ENCODE assay signal across 17 cellular contexts in the genomic region with DNA sequence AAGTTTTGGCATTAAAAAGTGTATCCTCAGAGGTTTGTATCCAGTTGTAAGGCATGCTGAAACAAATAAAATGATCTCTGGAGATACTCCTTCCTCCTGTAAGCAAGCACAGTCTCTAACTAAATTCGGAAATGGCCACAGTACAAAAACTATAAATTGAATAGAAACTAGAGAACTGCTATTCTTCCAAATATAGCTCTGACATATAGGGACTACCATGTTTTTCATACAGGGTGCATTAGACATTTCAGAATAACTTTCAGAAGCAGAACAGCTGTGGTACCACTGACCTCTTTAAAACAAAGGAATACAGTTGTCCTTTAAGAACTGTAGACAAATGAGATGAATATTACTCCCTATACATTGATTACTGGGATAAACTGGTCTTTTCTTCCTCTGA.
A peak's percentile ranks its signal among the peaks of the same experiment; 100 is the strongest.
DNase-seq lines count a peak whose midpoint lies in the region; ATAC-seq and TF ChIP-seq lines count a peak whose summit lies in the region.
"Had no signal": no experiment of that assay in that cellular context is flagged by ENCODE, and none has a peak within 500 bp of the region (broad histone marks: within the 10 kb centered on the region; RNA-seq: fewer than 3 reads in every experiment).

No MANE protein-coding gene starts in this region.

- H4K8ac ChIP-seq in mesendoderm (ENCODE audit: low read depth, low read length) = no peak overlapping the region

- H3K18ac ChIP-seq in mesendoderm (ENCODE audit: low read length) = no peak overlapping the region

- no peak overlapping the region for H3K4me3 ChIP-seq in mesendoderm (ENCODE audit: low read length)
- H3K4me3 ChIP-seq: dorsolateral prefrontal cortex, esophagus squamous epithelium, heart left ventricle had no signal

- no peak overlapping the region for H3K56ac ChIP-seq in mesendoderm (ENCODE audit: low read length)

- H3K9ac ChIP-seq in mesendoderm (ENCODE audit: low read length) = no peak overlapping the region

- no peak overlapping the region for H2BK15ac ChIP-seq in mesendoderm (replicated peaks; ENCODE audit: low read depth)

- H3K27ac Mint-ChIP-seq in activated T-cell treated with anti-CD3 and anti-CD28 coated beads, Interleukin-2, amount 50 U/mL, for 72 hours = peak overlapping the region; percentile 86
- H3K27ac Mint-ChIP-seq in nephron = peak overlapping the region in 2 of 3 experiments; percentile 21 to 54
- H3K27ac Mint-ChIP-seq: mesothelial cell of epicardium had no signal

- no CpG with 5 or more reads among the region's 1 CpG for WGBS in mesendoderm (ENCODE audit: extremely low coverage, insufficient coverage, low lambda C conversion rate)

- no peak overlapping the region for H4K5ac ChIP-seq in mesendoderm (ENCODE audit: low read length)

- H2BK5ac ChIP-seq in mesendoderm (ENCODE audit: low read length) = no peak overlapping the region

- H3K4me2 ChIP-seq in mesendoderm (ENCODE audit: low read length) = no peak overlapping the region

- no peak overlapping the region for H2BK120ac ChIP-seq in mesendoderm (ENCODE audit: low read depth, low read length)

- no peaks in the 10 kb centered on the region for H3K27me3 Mint-ChIP-seq in activated T-cell treated with anti-CD3 and anti-CD28 coated beads, Interleukin-2, amount 50 U/mL, for 72 hours (ENCODE audit: low read depth)
- H3K27me3 Mint-ChIP-seq in nephron (ENCODE audit: low read depth) = no peaks in the 10 kb centered on the region

- H3K27me3 ChIP-seq in mesendoderm (ENCODE audit: insufficient read depth, low read length, poor library complexity) = no peaks in the 10 kb centered on the region
- H3K27me3 ChIP-seq: dorsolateral prefrontal cortex, esophagus squamous epithelium, heart left ventricle had no signal

- H3K4me3 Mint-ChIP-seq in activated T-cell treated with anti-CD3 and anti-CD28 coated beads, Interleukin-2, amount 50 U/mL, for 72 hours = peak overlapping the region in 1 of 2 donors; percentile 39
- H3K4me3 Mint-ChIP-seq in nephron = no peak overlapping the region
- H3K4me3 Mint-ChIP-seq: mesothelial cell of epicardium had no signal

- peaks cover 35% of the 10 kb centered on the region for H3K4me1 Mint-ChIP-seq in activated T-cell treated with anti-CD3 and anti-CD28 coated beads, Interleukin-2, amount 50 U/mL, for 72 hours (ENCODE audit: low read depth)
- peaks cover 53% of the 10 kb centered on the region for H3K4me1 Mint-ChIP-seq in nephron

- H3K9me3 Mint-ChIP-seq in activated T-cell treated with anti-CD3 and anti-CD28 coated beads, Interleukin-2, amount 50 U/mL, for 72 hours = no peaks in the 10 kb centered on the region
- H3K9me3 Mint-ChIP-seq in nephron = peaks cover 3% of the 10 kb centered on the region
- H3K9me3 Mint-ChIP-seq: mesothelial cell of epicardium had no signal

- H3K79me1 ChIP-seq in mesendoderm (ENCODE audit: low read length) = no peaks in the 10 kb centered on the region

- peaks cover 2 to 3% of the 10 kb centered on the region in 2 donors for H3K36me3 Mint-ChIP-seq in activated T-cell treated with anti-CD3 and anti-CD28 coated beads, Interleukin-2, amount 50 U/mL, for 72 hours (ENCODE audit: insufficient read depth in 2 of 2)
- H3K36me3 Mint-ChIP-seq in nephron (ENCODE audit: low read depth) = no peaks in the 10 kb centered on the region
- H3K36me3 Mint-ChIP-seq: mesothelial cell of epicardium had no signal

- H3K23ac ChIP-seq in mesendoderm (ENCODE audit: low read length) = no peak overlapping the region

- no peak overlapping the region for H3K27ac ChIP-seq in mesendoderm (ENCODE audit: low read depth, low read length)
- H3K27ac ChIP-seq: dorsolateral prefrontal cortex, esophagus squamous epithelium, heart left ventricle had no signal

- no peak overlapping the region for H2AK5ac ChIP-seq in mesendoderm (ENCODE audit: low read length)

- no peak for ATAC-seq in activated T-cell treated with anti-CD3 and anti-CD28 coated beads, Interleukin-2, amount 50 U/mL, for 72 hours (replicated peaks in 1 of 2)
- ATAC-seq in GM21529 (IDR thresholded peaks at IDR 0.05; ENCODE audit: unreplicated experiment) (peak; percentile 67), HG03066 (IDR thresholded peaks at IDR 0.05; ENCODE audit: low read depth, unreplicated experiment) (peak; percentile 65)
- ATAC-seq: heart left ventricle had no signal

- H3K4me1 ChIP-seq in mesendoderm (ENCODE audit: control insufficient read depth, low read depth, low read length) = no peaks in the 10 kb centered on the region
- H3K4me1 ChIP-seq: esophagus squamous epithelium, heart left ventricle had no signal

- no peak for TF ChIP-seq CTCF in nephron (IDR thresholded peaks at IDR 0.05; ENCODE audit: unreplicated experiment in 3 of 3)

- no peaks in the 10 kb centered on the region for H3K79me2 ChIP-seq in mesendoderm (ENCODE audit: control insufficient read depth, insufficient read depth, low read length)

- no peak for DNase-seq in activated T-cell treated with anti-CD3 and anti-CD28 coated beads, Interleukin-2, amount 50 U/mL, for 72 hours
- no peak for DNase-seq in activated T-cell treated with anti-CD3 and anti-CD28 coated beads, Interleukin-2, amount 50 U/mL, for 1 hour
- DNase-seq in A172 (ENCODE audit: low spot score) = no peak
- no peak for DNase-seq in mesendoderm
- DNase-seq in KG1 (lab: John Stamatoyannopoulos, UW) = no peak
- DNase-seq: ACHN; activated effector memory CD4-positive, alpha-beta T cell treated with Interleukin-2 at 50 U/mL for 16 hours; dorsolateral prefrontal cortex; esophagus squamous epithelium; heart left ventricle; Right ventricle myocardium superior; stimulated activated naive CD4-positive, alpha-beta T cell treated with Interleukin-2 at 50 U/mL for 16 hours; T-helper 2 cell had no signal

- H3K4ac ChIP-seq in mesendoderm (ENCODE audit: low read depth, low read length) = no peak overlapping the region

- no peaks in the 10 kb centered on the region for H3K36me3 ChIP-seq in mesendoderm (ENCODE audit: control insufficient read depth, insufficient read depth, low read length)
- H3K36me3 ChIP-seq: esophagus squamous epithelium, heart left ventricle had no signal

Comparison
In these comparisons a context has a peak if more than half of its experiments do, and no peak if none do; other contexts are left out.
1. ATAC-seq: peak in GM21529 (single experiment) and HG03066 (single experiment); none in activated T-cell treated with anti-CD3 and anti-CD28 coated beads, Interleukin-2, amount 50 U/mL, for 72 hours (0 of 2).